ENCODE assay signal across 8 cellular contexts in the genomic region with DNA sequence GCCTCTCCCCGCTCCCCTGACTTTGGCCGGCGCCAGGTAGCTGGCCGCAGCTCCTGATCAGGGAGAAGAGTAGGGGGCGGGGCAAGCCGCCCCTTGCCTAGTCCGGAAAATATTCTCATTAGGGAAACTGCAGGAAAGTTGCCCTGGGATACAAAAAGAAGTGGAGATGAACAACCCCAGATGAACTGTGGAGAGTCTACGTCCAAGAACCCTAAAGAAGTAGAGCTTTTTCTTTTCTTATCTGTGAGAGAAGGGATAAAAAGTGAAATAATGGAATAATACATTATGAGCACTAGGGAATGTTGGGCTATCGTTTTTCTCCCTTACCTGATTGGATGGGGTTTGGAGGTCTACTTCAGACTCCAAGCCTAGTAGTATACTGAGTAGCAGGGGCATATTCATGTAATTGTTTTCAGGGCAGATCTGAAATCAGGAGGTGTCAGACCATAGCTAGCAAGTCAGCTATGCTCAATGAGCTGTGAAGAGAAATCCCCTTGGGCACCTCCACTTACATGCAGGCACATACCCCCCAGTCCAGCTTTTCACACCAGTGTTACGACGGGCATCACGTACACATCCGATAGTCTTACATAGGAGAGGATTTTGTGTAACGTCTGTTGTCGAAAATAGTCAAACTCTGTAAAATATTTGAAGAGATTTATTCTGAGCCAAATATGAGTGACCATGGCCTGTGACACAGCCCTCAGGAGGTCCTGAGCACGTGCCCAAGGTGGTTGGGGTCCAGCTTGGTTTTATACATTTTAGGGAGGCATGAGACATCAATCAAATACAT. TPM values are rescaled to one million over a fixed set of nuclear protein-coding genes. Genes with fewer than 3 reads are reported as not detected.
DNase-seq lines count a peak whose midpoint lies in the region; ATAC-seq and TF ChIP-seq lines count a peak whose summit lies in the region.

No MANE protein-coding gene starts in this region.

- H3K4me1 Mint-ChIP-seq in T-helper 2 cell treated with Interferon-gamma antibody and Interleukin-4, amounts not matched to agents 5 μg/mL and 100 μg/mL, for 36 hours (ENCODE audit: low read depth) = peaks cover 17% of the 10 kb centered on the region

- TF ChIP-seq POLR2A in spleen (IDR thresholded peaks at IDR 0.05) = no peak

- H3K4me3 ChIP-seq in iPS DF 6.9 (ENCODE audit: low read length) (peak overlapping the region; percentile 90; the same call in 1 of the 2 replicates), spleen (peak overlapping the region; percentile 38 to 77 (median 62))

- H3K4me1 ChIP-seq in iPS DF 6.9 (ENCODE audit: control insufficient read depth, insufficient read depth, low read length) = peaks cover 2% of the 10 kb centered on the region; the same call in 1 of the 2 replicates
- H3K4me1 ChIP-seq in spleen = peaks cover 11 to 38% (median 29%) of the 10 kb centered on the region in 6 donors

- H3K27ac ChIP-seq in iPS DF 6.9 (ENCODE audit: low read length) (no peak overlapping the region), spleen (peak overlapping the region; percentile 92 to 100 (median 98))

- no peaks in the 10 kb centered on the region for H3K9me3 Mint-ChIP-seq in T-helper 2 cell treated with Interferon-gamma antibody and Interleukin-4, amounts not matched to agents 5 μg/mL and 100 μg/mL, for 36 hours

- H3K36me3 Mint-ChIP-seq in T-helper 2 cell treated with Interferon-gamma antibody and Interleukin-4, amounts not matched to agents 5 μg/mL and 100 μg/mL, for 36 hours (ENCODE audit: low read depth) = peaks cover 10% of the 10 kb centered on the region

- H3K9me3 ChIP-seq in iPS DF 6.9 (ENCODE audit: control insufficient read depth, insufficient read depth, low read length) (no peaks in the 10 kb centered on the region), spleen (no peaks in the 10 kb centered on the region)

- intact Hi-C loops in spleen (cut with DNase I; ENCODE audit: low total_unique reads) = loop anchor here (10.0 kb wide), 1 partner anchor 479 kb away; no protein-coding TSS in a partner anchor

- DNase-seq in NCI-H2196 (lab: John Stamatoyannopoulos, UW; ENCODE audit: unreplicated experiment) = peak; percentile 75
- no peak for DNase-seq in NCI-H2196 treated with DMSO at 0.1 percent for 48 hours (lab: John Stamatoyannopoulos, UW; ENCODE audit: unreplicated experiment)
- DNase-seq in T-helper 2 cell treated with Interferon-gamma antibody and Interleukin-4, amounts not matched to agents 5 μg/mL and 100 μg/mL, for 36 hours (ENCODE audit: low spot score) = no peak
- DNase-seq in iPS DF 6.9 (ENCODE audit: low read depth, low spot score) = no peak
- DNase-seq in spleen = no peak
- DNase-seq in mesenteric fat pad (ENCODE audit: low spot score) = no peak
- no peak for DNase-seq in AG08395 (ENCODE audit: low spot score)

- H3K4me3 Mint-ChIP-seq in T-helper 2 cell treated with Interferon-gamma antibody and Interleukin-4, amounts not matched to agents 5 μg/mL and 100 μg/mL, for 36 hours = peak overlapping the region; percentile 84

- H3K27ac Mint-ChIP-seq in T-helper 2 cell treated with Interferon-gamma antibody and Interleukin-4, amounts not matched to agents 5 μg/mL and 100 μg/mL, for 36 hours = peak overlapping the region; percentile 87

- H3K27me3 ChIP-seq in iPS DF 6.9 (ENCODE audit: control insufficient read depth, insufficient read depth, low read length) = peaks cover 11% of the 10 kb centered on the region; the same call in 1 of the 2 replicates
- H3K27me3 ChIP-seq in spleen (replicated peaks in 1 of 7) = no peaks in the 10 kb centered on the region

- H3K36me3 ChIP-seq in iPS DF 6.9 (ENCODE audit: control insufficient read depth, insufficient read depth, low read length) (no peaks in the 10 kb centered on the region), spleen (peaks cover 0 to 9% (median 0%) of the 10 kb centered on the region in 6 donors)

- no peak for TF ChIP-seq CTCF in spleen (IDR thresholded peaks at IDR 0.05 in 8 of 11, conservative IDR thresholded peaks at IDR 0.05 in 3 of 11)

- WGBS in iPS DF 6.9 (ENCODE audit: insufficient coverage, insufficient read length) = no CpG with 5 or more reads among the region's 16 CpGs
- 30 to 41% (median 36%) methylated on average over 16 of the region's 16 CpGs for WGBS in spleen, 5 donors

- peak; percentile 13 for ATAC-seq in HG02981 (IDR thresholded peaks at IDR 0.05; ENCODE audit: unreplicated experiment)

- no peaks in the 10 kb centered on the region for H3K27me3 Mint-ChIP-seq in T-helper 2 cell treated with Interferon-gamma antibody and Interleukin-4, amounts not matched to agents 5 μg/mL and 100 μg/mL, for 36 hours (ENCODE audit: low read depth)

RNA-seq across cellular contexts. Expression of a gene that starts 1.7 kb away (rescaled TPM):
- total RNA-seq in spleen = 10 to 100 TPM in 1 of 7 donors, 1 to 10 TPM in 6; 6.6 to 11.9 (median 7.6) TPM
- polyA plus RNA-seq in spleen = 1 to 10 TPM; 3.4 to 7.4 (median 4.4) TPM
- total RNA-seq in mesenteric fat pad = 5.8 TPM
